In the genomic region with DNA sequence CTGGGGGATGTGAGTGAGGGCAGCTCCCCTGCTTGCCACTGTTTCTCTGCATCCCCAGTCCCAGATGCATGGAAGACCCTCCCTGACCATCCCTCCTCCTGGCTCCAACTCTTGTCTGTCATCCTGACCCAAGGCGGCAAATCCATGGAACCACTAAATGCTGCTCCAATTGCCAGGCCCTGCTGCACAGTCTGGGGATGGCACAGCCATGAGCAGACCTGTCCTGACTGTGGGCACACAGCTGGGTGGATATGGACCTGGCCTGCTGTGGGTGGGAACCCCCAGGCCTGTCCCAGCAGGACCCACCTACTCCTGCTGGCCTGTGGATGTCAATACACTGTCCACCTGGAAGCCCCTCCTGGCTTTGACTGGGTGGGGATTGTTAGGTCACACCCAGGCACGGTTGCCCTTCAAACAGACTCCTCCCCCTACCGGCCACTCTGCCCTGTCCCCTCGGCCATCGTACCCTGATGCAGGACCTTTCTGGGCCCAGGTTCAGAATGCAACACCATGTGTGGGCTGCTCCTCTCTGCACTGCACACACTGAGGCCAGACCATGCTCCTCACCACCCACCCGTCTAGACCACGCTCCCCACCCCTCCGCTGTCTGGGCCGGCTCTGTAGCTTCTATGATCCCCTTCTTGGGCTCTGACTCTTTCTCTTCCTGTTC, we compare ENCODE assay signal across 13 cellular contexts. TPM values are rescaled to one million over a fixed set of nuclear protein-coding genes. Genes with fewer than 3 reads are reported as not detected.
DNase-seq lines count a peak whose midpoint lies in the region; ATAC-seq and TF ChIP-seq lines count a peak whose summit lies in the region.
"Had no signal": no experiment of that assay in that cellular context is flagged by ENCODE, and none has a peak within 500 bp of the region (broad histone marks: within the 10 kb centered on the region; RNA-seq: fewer than 3 reads in every experiment).

No MANE protein-coding gene starts in this region.

- H2AFZ ChIP-seq in neural progenitor cell (replicated peaks), result no peak overlapping the region

- WGBS in body of pancreas, 2 donors, result 71 to 81% methylated on average over 8 to 9 of the region's 9 CpGs

- peaks cover 45% of the 10 kb centered on the region for H3K4me1 ChIP-seq in CD8-positive, alpha-beta memory T cell (ENCODE audit: insufficient read depth, low read length)
- H3K4me1 ChIP-seq in body of pancreas, result peaks cover 43% of the 10 kb centered on the region
- no peaks in the 10 kb centered on the region for H3K4me1 ChIP-seq in neural progenitor cell

- CTCF ChIA-PET in CD8-positive, alpha-beta memory T cell (lab: Charles Lee), result no interaction called here

- H3K36me3 Mint-ChIP-seq in CD14-positive monocyte, result peaks cover 49 to 73% of the 10 kb centered on the region in 2 donors
- H3K36me3 Mint-ChIP-seq in CD8-positive, alpha-beta memory T cell, result peaks cover 5 to 65% (median 15%) of the 10 kb centered on the region in 3 donors
- H3K36me3 Mint-ChIP-seq in neural progenitor cell, result no peaks in the 10 kb centered on the region

- DNase-seq in CD14-positive monocyte (ENCODE audit: low spot score), result no peak
- no peak for DNase-seq in CD8-positive, alpha-beta memory T cell
- DNase-seq in body of pancreas, result no peak
- no peak for DNase-seq in neural progenitor cell (ENCODE audit: low spot score)
- DNase-seq: activated CD4-positive, alpha-beta T cell treated with anti-CD3 and anti-CD28 coated beads for 1 hour; midbrain; NCI-H187; NCI-H524 had no signal

- ATAC-seq in body of pancreas (no peak), HG03565 (IDR thresholded peaks at IDR 0.05; ENCODE audit: unreplicated experiment) (no peak), GM19455 (IDR thresholded peaks at IDR 0.05; ENCODE audit: unreplicated experiment) (no peak), HG02571 (IDR thresholded peaks at IDR 0.05; ENCODE audit: unreplicated experiment) (no peak)

- no peaks in the 10 kb centered on the region for H3F3A ChIP-seq in neural progenitor cell (ENCODE audit: low read depth)

- POLR2A ChIA-PET in CD8-positive, alpha-beta memory T cell (lab: Charles Lee), result no interaction called here

- TF ChIP-seq CTCF in CD14-positive monocyte (IDR thresholded peaks at IDR 0.05) (no peak), body of pancreas (IDR thresholded peaks at IDR 0.05) (no peak), neural progenitor cell (IDR thresholded peaks at IDR 0.05) (no peak)

- no peak overlapping the region for H3K27ac ChIP-seq in CD8-positive, alpha-beta memory T cell (ENCODE audit: low read depth, low read length)
- H3K27ac ChIP-seq in body of pancreas, result peak overlapping the region in 3 of 4 donors; percentile 52 to 80 (median 62)
- H3K27ac ChIP-seq in neural progenitor cell, result no peak overlapping the region
- H3K27ac ChIP-seq: C4-2B, thoracic aorta had no signal

- H3K79me2 ChIP-seq in neural progenitor cell (ENCODE audit: low read depth), result no peaks in the 10 kb centered on the region

- no peaks in the 10 kb centered on the region for H4K20me1 ChIP-seq in neural progenitor cell (ENCODE audit: low read depth)

- no peaks in the 10 kb centered on the region for H3K27me3 ChIP-seq in CD8-positive, alpha-beta memory T cell (ENCODE audit: insufficient read depth, low read length, poor library complexity, severe bottlenecking)
- H3K27me3 ChIP-seq in body of pancreas (no peaks in the 10 kb centered on the region), neural progenitor cell (no peaks in the 10 kb centered on the region)

- H3K9ac ChIP-seq in neural progenitor cell, result no peak overlapping the region

- intact Hi-C loops in CD14-positive monocyte (cut with micrococcal nuclease), result no loop called here
- intact Hi-C loops in body of pancreas (cut with DNase I), result no loop called here

- no peak overlapping the region for H3K4me3 ChIP-seq in CD8-positive, alpha-beta memory T cell (ENCODE audit: low read length)
- H3K4me3 ChIP-seq in body of pancreas, result no peak overlapping the region
- no peak overlapping the region for H3K4me3 ChIP-seq in neural progenitor cell
- H3K4me3 ChIP-seq: thoracic aorta had no signal

- H3K27ac Mint-ChIP-seq in CD14-positive monocyte (peak overlapping the region in 6 of 7 donors; percentile 3 to 91 (median 72)), neural progenitor cell (peak overlapping the region; percentile 46)
- H3K27ac Mint-ChIP-seq in CD8-positive, alpha-beta memory T cell, result peak overlapping the region in 7 of 8 donors; percentile 11 to 86 (median 73)

- no peak overlapping the region for H3K4me3 Mint-ChIP-seq in CD14-positive monocyte
- peak overlapping the region in 2 of 7 donors; percentile 31 to 48 for H3K4me3 Mint-ChIP-seq in CD8-positive, alpha-beta memory T cell
- no peak overlapping the region for H3K4me3 Mint-ChIP-seq in neural progenitor cell

- H3K4me1 Mint-ChIP-seq in CD14-positive monocyte (peaks cover 34% of the 10 kb centered on the region), neural progenitor cell (peaks cover 12% of the 10 kb centered on the region)
- H3K4me1 Mint-ChIP-seq in CD8-positive, alpha-beta memory T cell, result peaks cover 64 to 80% (median 73%) of the 10 kb centered on the region in 3 donors

- H3K4me2 ChIP-seq in neural progenitor cell, result no peak overlapping the region

- H3K27me3 Mint-ChIP-seq in CD14-positive monocyte (ENCODE audit: low read depth in 3 of 3) (peaks cover 0 to 1% (median 0%) of the 10 kb centered on the region in 3 donors), neural progenitor cell (ENCODE audit: insufficient read depth, low read depth) (peaks cover 9% of the 10 kb centered on the region)
- no peaks in the 10 kb centered on the region for H3K27me3 Mint-ChIP-seq in CD8-positive, alpha-beta memory T cell

- H3K36me3 ChIP-seq in CD8-positive, alpha-beta memory T cell (ENCODE audit: insufficient read depth, low read length), result peaks cover 12% of the 10 kb centered on the region
- H3K36me3 ChIP-seq in body of pancreas (replicated peaks in 1 of 2; ENCODE audit: insufficient read depth in 1 of 2, low read depth in 2 of 2) (no peaks in the 10 kb centered on the region), neural progenitor cell (no peaks in the 10 kb centered on the region)
- H3K36me3 ChIP-seq: thoracic aorta had no signal

- no peak for TF ChIP-seq POLR2A in body of pancreas (IDR thresholded peaks at IDR 0.05)

- H3K9me3 ChIP-seq in CD8-positive, alpha-beta memory T cell (ENCODE audit: low read length), result no peaks in the 10 kb centered on the region
- no peaks in the 10 kb centered on the region for H3K9me3 ChIP-seq in body of pancreas
- no peaks in the 10 kb centered on the region for H3K9me3 ChIP-seq in neural progenitor cell (ENCODE audit: low read depth)
- H3K9me3 ChIP-seq: thoracic aorta had no signal

- H3K9me3 Mint-ChIP-seq in CD14-positive monocyte, result peaks cover 0 to 2% (median 0%) of the 10 kb centered on the region in 7 donors
- no peaks in the 10 kb centered on the region for H3K9me3 Mint-ChIP-seq in CD8-positive, alpha-beta memory T cell
- H3K9me3 Mint-ChIP-seq in neural progenitor cell, result no peaks in the 10 kb centered on the region

RNA-seq across cellular contexts. Expression of a gene that starts 57.8 kb away (rescaled TPM):
- polyA plus RNA-seq in CD14-positive monocyte, result 10 to 100 TPM; 30.6 to 54.8 TPM
- total RNA-seq in CD8-positive, alpha-beta memory T cell, result 10 to 100 TPM; 49.3 to 51.0 TPM
- polyA plus RNA-seq in CD8-positive, alpha-beta memory T cell, result 146 TPM
- total RNA-seq in body of pancreas (1 to 10 TPM in 1 of 2 donors, under 1 TPM in 1; 0.99 to 8.8 TPM), neural progenitor cell (ENCODE audit: low replicate concordance) (2.9 and 4.2 TPM in 2 replicates)

Comparison
In these comparisons a context has a peak if more than half of its experiments do, and no peak if none do; other contexts are left out.
1. H3K27ac ChIP-seq: peak in body of pancreas (3 of 4); none in CD8-positive, alpha-beta memory T cell (single experiment) and neural progenitor cell (single experiment).
2. Peak in every context shown above with its lines, with median percentiles within 50 percentile points of each other: H3K27ac Mint-ChIP-seq.